Comparison of ENCODE assay signal across 22 cellular contexts in the genomic region with DNA sequence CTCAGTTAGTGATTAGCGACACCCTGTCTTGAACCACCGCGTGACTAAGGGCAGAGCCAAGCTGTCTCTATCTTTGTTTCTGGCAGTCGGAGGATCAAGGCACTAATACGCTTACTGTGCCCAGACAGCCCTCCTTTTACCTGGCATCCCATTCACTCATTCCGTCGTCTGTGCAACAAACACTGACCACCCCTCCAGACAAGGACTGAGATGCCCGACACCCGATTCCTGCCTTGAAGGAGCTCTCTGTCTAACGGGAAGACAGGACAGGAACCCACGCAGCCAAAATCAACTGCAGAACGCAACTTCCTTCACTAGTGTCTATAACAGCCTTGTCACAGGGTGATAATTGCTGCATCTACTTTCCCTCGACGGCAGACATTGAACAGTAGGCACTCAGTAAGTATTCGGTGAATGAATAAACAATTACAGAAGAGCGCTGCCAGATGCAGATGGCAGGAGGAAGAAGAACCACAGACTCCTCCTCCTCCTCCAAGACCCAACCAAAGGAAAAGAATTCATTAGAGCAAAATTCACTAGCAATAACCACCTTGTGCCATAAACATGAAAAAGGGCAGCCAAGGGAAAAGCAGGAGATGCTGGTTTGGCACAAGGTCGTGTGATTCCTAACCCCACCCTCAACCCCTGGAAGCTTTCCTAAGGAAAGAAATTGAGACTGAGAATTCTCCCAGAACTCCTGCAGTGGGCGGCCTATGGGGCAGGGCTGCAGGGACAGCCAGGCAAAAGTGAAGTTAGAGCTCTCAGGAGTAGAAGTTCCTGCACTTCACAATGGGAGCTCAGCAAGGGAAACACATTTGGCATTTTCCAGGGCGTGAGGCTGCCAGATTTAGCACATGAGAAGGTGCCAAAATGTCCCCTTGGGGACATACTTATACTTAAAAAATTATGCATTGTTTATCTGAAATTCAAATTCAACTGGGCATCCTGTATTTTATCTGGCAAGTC.
"Had no signal": no experiment of that assay in that cellular context is flagged by ENCODE, and none has a peak within 500 bp of the region (broad histone marks: within the 10 kb centered on the region; RNA-seq: fewer than 3 reads in every experiment).

No MANE protein-coding gene starts in this region.

- H3K36me3 Mint-ChIP-seq: activated naive CD4-positive, alpha-beta T cell treated with anti-CD3 and anti-CD28 coated beads, Interleukin-2, amount 50 U/mL, for 72 hours; type B pancreatic cell had no signal

- H3K27ac Mint-ChIP-seq: activated CD4-positive, alpha-beta memory T cell treated with anti-CD3 and anti-CD28 coated beads, Interleukin-2, amount 10 ng/mL, durations not matched to agents 7 days and 5 days; activated naive CD4-positive, alpha-beta T cell treated with anti-CD3 and anti-CD28 coated beads, Interleukin-2, amount 50 U/mL, for 72 hours; activated T-helper 17 cell treated with anti-CD3 and anti-CD28 coated beads, Interleukin-2, amount 50 U/mL, for 72 hours; effector memory CD8-positive, alpha-beta T cell; progenitor cell of endocrine pancreas; T-helper 1 cell treated with Interleukin-12 subunit alpha and Interleukin-12 subunit beta and Interleukin-4 antibody, amounts not matched to agents 30 μg/mL and 1 μg/mL, for 36 hours; type B pancreatic cell had no signal

- DNase-seq: activated CD4-positive, alpha-beta memory T cell treated with anti-CD3 and anti-CD28 coated beads, Interleukin-2, amount 10 ng/mL, durations not matched to agents 7 days and 5 days; activated CD4-positive, alpha-beta T cell treated with anti-CD3 and anti-CD28 coated beads for 4 hours; activated CD4-positive, CD25-positive, alpha-beta regulatory T cell; activated T-cell treated with anti-CD3 and anti-CD28 coated beads, Interleukin-2, amount 50 U/mL, for 1 hour; central memory CD4-positive, alpha-beta T cell; effector memory CD8-positive, alpha-beta T cell; esophagus squamous epithelium; hypothalamus; left colon; mesenchymal stem cell; mucosa of descending colon; retina; stimulated activated CD4-positive, alpha-beta T cell treated with anti-CD3 and anti-CD28 coated beads, Interleukin-2, amount 100 ng/mL, for 48 hours; stimulated activated CD8-positive, alpha-beta memory T cell treated with anti-CD3 and anti-CD28 coated beads, Interleukin-4, amount 100 ng/mL, for 48 hours; stimulated activated naive CD4-positive, alpha-beta T cell; testis had no signal

- H3K4me1 Mint-ChIP-seq: activated CD4-positive, alpha-beta memory T cell treated with anti-CD3 and anti-CD28 coated beads, Interleukin-2, amount 10 ng/mL, durations not matched to agents 7 days and 5 days; activated T-helper 17 cell treated with anti-CD3 and anti-CD28 coated beads, Interleukin-2, amount 50 U/mL, for 72 hours had no signal

- H3K9me3 Mint-ChIP-seq: activated CD4-positive, alpha-beta memory T cell treated with anti-CD3 and anti-CD28 coated beads, Interleukin-2, amount 10 ng/mL, durations not matched to agents 7 days and 5 days; activated naive CD4-positive, alpha-beta T cell treated with anti-CD3 and anti-CD28 coated beads, Interleukin-2, amount 50 U/mL, for 72 hours; activated T-helper 17 cell treated with anti-CD3 and anti-CD28 coated beads, Interleukin-2, amount 50 U/mL, for 72 hours; effector memory CD8-positive, alpha-beta T cell; T-helper 1 cell treated with Interleukin-12 subunit alpha and Interleukin-12 subunit beta and Interleukin-4 antibody, amounts not matched to agents 30 μg/mL and 1 μg/mL, for 36 hours; type B pancreatic cell had no signal

- H3K4me3 Mint-ChIP-seq: activated CD4-positive, alpha-beta memory T cell treated with anti-CD3 and anti-CD28 coated beads, Interleukin-2, amount 10 ng/mL, durations not matched to agents 7 days and 5 days; activated T-helper 17 cell treated with anti-CD3 and anti-CD28 coated beads, Interleukin-2, amount 50 U/mL, for 72 hours; effector memory CD8-positive, alpha-beta T cell; T-helper 1 cell treated with Interleukin-12 subunit alpha and Interleukin-12 subunit beta and Interleukin-4 antibody, amounts not matched to agents 30 μg/mL and 1 μg/mL, for 36 hours; type B pancreatic cell had no signal

- ATAC-seq: activated naive CD4-positive, alpha-beta T cell treated with anti-CD3 and anti-CD28 coated beads, Interleukin-2, amount 50 U/mL, for 72 hours; activated T-helper 17 cell treated with anti-CD3 and anti-CD28 coated beads, Interleukin-2, amount 50 U/mL, for 72 hours; effector memory CD8-positive, alpha-beta T cell; gastroesophageal sphincter; left colon; mucosa of descending colon had no signal
